In the genomic region with DNA sequence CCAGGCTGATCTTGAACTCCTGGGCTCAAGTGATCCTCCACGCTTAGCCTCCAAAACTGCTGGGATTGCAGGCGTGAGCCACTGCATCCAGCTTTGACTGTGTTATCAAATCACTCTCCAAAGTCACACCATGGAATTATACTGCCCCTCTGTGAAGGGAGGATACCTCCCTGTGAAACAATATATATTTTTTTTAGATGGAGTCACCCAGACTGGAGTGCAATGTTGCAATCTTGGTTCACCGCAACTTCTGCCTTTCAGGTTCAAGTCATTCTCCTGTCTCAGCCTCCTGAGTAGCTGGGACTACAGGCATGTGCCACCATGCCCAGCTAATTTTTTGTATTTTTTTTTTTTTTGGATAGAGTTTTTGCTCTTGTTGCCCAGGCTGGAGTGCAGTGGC, we compare ENCODE assay signal across 17 cellular contexts.
DNase-seq lines count a peak whose midpoint lies in the region; ATAC-seq lines count a peak whose summit lies in the region.
"Had no signal": no experiment of that assay in that cellular context is flagged by ENCODE, and none has a peak within 500 bp of the region (broad histone marks: within the 10 kb centered on the region; RNA-seq: fewer than 3 reads in every experiment).

No MANE protein-coding gene starts in this region.

- DNase-seq in Ammon's horn (ENCODE audit: low spot score) (peak; percentile 52), MV-4-11 (lab: John Stamatoyannopoulos, UW) (peak; percentile 99), SIG-M5 treated with dmso at 0.1 percent for 504 hours (lab: John Stamatoyannopoulos, UW; ENCODE audit: unreplicated experiment) (peak; percentile 90), medulla oblongata (ENCODE audit: extremely low spot score) (peak; percentile 58), germinal center (ENCODE audit: low spot score) (no peak), NCI-H446 (lab: John Stamatoyannopoulos, UW) (no peak)
- DNase-seq: 8988T; CD4-positive, CD25-positive, alpha-beta regulatory T cell; DMS53; NCI-H187 treated with DMSO at 0.1 percent for 48 hours; NCI-H2171; NCI-H774; PC-3; SK-N-SH had no signal

- ATAC-seq in HG03025 (IDR thresholded peaks at IDR 0.05; ENCODE audit: low FRiP score, unreplicated experiment) (no peak), GM21619 (IDR thresholded peaks at IDR 0.05; ENCODE audit: unreplicated experiment) (no peak)
- ATAC-seq: GM23338, PC-3 had no signal

Comparison
In these comparisons a context has a peak if more than half of its experiments do, and no peak if none do; other contexts are left out.
1. DNase-seq: peak in Ammon's horn (single experiment), MV-4-11 (single experiment), SIG-M5 treated with dmso at 0.1 percent for 504 hours (single experiment) and medulla oblongata (single experiment); none in germinal center (single experiment) and NCI-H446 (0 of 2).